Comparison of ENCODE assay signal across 21 cellular contexts in genomic region chr2:84989422-84989821, GRCh38. TPM values are rescaled to one million over a fixed set of nuclear protein-coding genes. Genes with fewer than 3 reads are reported as not detected.
DNase-seq lines count a peak whose midpoint lies in the region; ATAC-seq and TF ChIP-seq lines count a peak whose summit lies in the region.
"Had no signal": no experiment of that assay in that cellular context is flagged by ENCODE, and none has a peak within 500 bp of the region (broad histone marks: within the 10 kb centered on the region; RNA-seq: fewer than 3 reads in every experiment).

No MANE protein-coding gene starts in this region.

- H3K27me3 Mint-ChIP-seq in activated naive CD8-positive, alpha-beta T cell treated with anti-CD3 and anti-CD28 coated beads, Interleukin-2, amount 50 U/mL, for 24 hours = no peaks in the 10 kb centered on the region
- no peaks in the 10 kb centered on the region for H3K27me3 Mint-ChIP-seq in activated naive CD8-positive, alpha-beta T cell treated with anti-CD3 and anti-CD28 coated beads for 36 hours
- no peaks in the 10 kb centered on the region for H3K27me3 Mint-ChIP-seq in stimulated activated naive CD8-positive, alpha-beta T cell treated with anti-CD3 and anti-CD28 coated beads, Interleukin-15, amount 100 ng/mL, for 72 hours
- H3K27me3 Mint-ChIP-seq: CD4-positive, alpha-beta T cell had no signal

- H3K36me3 Mint-ChIP-seq in activated naive CD8-positive, alpha-beta T cell treated with anti-CD3 and anti-CD28 coated beads, Interleukin-2, amount 50 U/mL, for 24 hours (ENCODE audit: low read depth) = peaks cover 20% of the 10 kb centered on the region
- H3K36me3 Mint-ChIP-seq in activated naive CD8-positive, alpha-beta T cell treated with anti-CD3 and anti-CD28 coated beads for 36 hours = peaks cover 37% of the 10 kb centered on the region

- peaks cover 36% of the 10 kb centered on the region for H3K4me1 Mint-ChIP-seq in activated naive CD8-positive, alpha-beta T cell treated with anti-CD3 and anti-CD28 coated beads, Interleukin-2, amount 50 U/mL, for 24 hours
- peaks cover 30% of the 10 kb centered on the region for H3K4me1 Mint-ChIP-seq in activated naive CD8-positive, alpha-beta T cell treated with anti-CD3 and anti-CD28 coated beads for 36 hours
- H3K4me1 Mint-ChIP-seq in stimulated activated naive CD8-positive, alpha-beta T cell treated with anti-CD3 and anti-CD28 coated beads, Interleukin-15, amount 100 ng/mL, for 72 hours = peaks cover 42% of the 10 kb centered on the region

- H4K20me1 ChIP-seq in KMS-11 (ENCODE audit: insufficient read depth) = peaks cover 68% of the 10 kb centered on the region

- H2AFZ ChIP-seq in KMS-11 (ENCODE audit: low read depth) = no peak overlapping the region

- H3K4me2 ChIP-seq in KMS-11 = no peak overlapping the region

- no peak for TF ChIP-seq CTCF in KMS-11 (conservative IDR thresholded peaks at IDR 0.05; ENCODE audit: low read depth, low read length)

- H3K27ac Mint-ChIP-seq in activated naive CD8-positive, alpha-beta T cell treated with anti-CD3 and anti-CD28 coated beads, Interleukin-2, amount 50 U/mL, for 24 hours = no peak overlapping the region
- H3K27ac Mint-ChIP-seq in activated naive CD8-positive, alpha-beta T cell treated with anti-CD3 and anti-CD28 coated beads for 36 hours = no peak overlapping the region
- no peak overlapping the region for H3K27ac Mint-ChIP-seq in stimulated activated naive CD8-positive, alpha-beta T cell treated with anti-CD3 and anti-CD28 coated beads, Interleukin-15, amount 100 ng/mL, for 72 hours
- H3K27ac Mint-ChIP-seq: HFFc6 had no signal

- H3K79me2 ChIP-seq in KMS-11 (ENCODE audit: insufficient read depth, low read depth) = peaks cover 99% of the 10 kb centered on the region

- peak; percentile 37 for ATAC-seq in activated naive CD8-positive, alpha-beta T cell treated with anti-CD3 and anti-CD28 coated beads, Interleukin-2, amount 50 U/mL, for 24 hours
- ATAC-seq in stimulated activated naive CD8-positive, alpha-beta T cell treated with anti-CD3 and anti-CD28 coated beads, Interleukin-15, amount 100 ng/mL, for 72 hours = peak; percentile 57
- ATAC-seq in GM21576 (IDR thresholded peaks at IDR 0.05; ENCODE audit: unreplicated experiment) = no peak

- DNase-seq in activated naive CD8-positive, alpha-beta T cell treated with anti-CD3 and anti-CD28 coated beads, Interleukin-2, amount 50 U/mL, for 24 hours = no peak
- no peak for DNase-seq in activated naive CD8-positive, alpha-beta T cell treated with anti-CD3 and anti-CD28 coated beads for 36 hours
- peak; percentile 69 for DNase-seq in kidney tubule cell (ENCODE audit: low spot score)
- DNase-seq in stimulated activated naive CD8-positive, alpha-beta T cell treated with anti-CD3 and anti-CD28 coated beads, Interleukin-15, amount 100 ng/mL, for 72 hours = no peak
- no peak for DNase-seq in RPMI8226
- no peak for DNase-seq in NAMALWA (ENCODE audit: low spot score)
- DNase-seq: CD4-positive, alpha-beta T cell; COR-L47; DMS 273 treated with DMSO at 0.1 percent for 48 hours; HFFc6; Kasumi-1; MG63; NCI-H1048; NCI-H1417 treated with DMSO at 0.1 percent for 48 hours; NCI-H187 treated with DMSO at 0.1 percent for 48 hours; NCI-H2227 treated with DMSO at 0.1 percent for 48 hours; NCI-H510A; NCI-H748 treated with DMSO at 0.1 percent for 48 hours; SIG-M5 had no signal

- H3K27me3 ChIP-seq in KMS-11 (ENCODE audit: insufficient read depth, low read depth) = no peaks in the 10 kb centered on the region
- H3K27me3 ChIP-seq: MG63 had no signal

- H3K4me3 Mint-ChIP-seq in activated naive CD8-positive, alpha-beta T cell treated with anti-CD3 and anti-CD28 coated beads, Interleukin-2, amount 50 U/mL, for 24 hours = no peak overlapping the region
- H3K4me3 Mint-ChIP-seq in activated naive CD8-positive, alpha-beta T cell treated with anti-CD3 and anti-CD28 coated beads for 36 hours = no peak overlapping the region
- H3K4me3 Mint-ChIP-seq in stimulated activated naive CD8-positive, alpha-beta T cell treated with anti-CD3 and anti-CD28 coated beads, Interleukin-15, amount 100 ng/mL, for 72 hours = no peak overlapping the region
- H3K4me3 Mint-ChIP-seq: CD4-positive, alpha-beta T cell; HFFc6 had no signal

- H3K9ac ChIP-seq in KMS-11 = no peak overlapping the region

- H3K9me3 Mint-ChIP-seq in activated naive CD8-positive, alpha-beta T cell treated with anti-CD3 and anti-CD28 coated beads, Interleukin-2, amount 50 U/mL, for 24 hours = no peaks in the 10 kb centered on the region
- peaks cover 2% of the 10 kb centered on the region for H3K9me3 Mint-ChIP-seq in activated naive CD8-positive, alpha-beta T cell treated with anti-CD3 and anti-CD28 coated beads for 36 hours
- H3K9me3 Mint-ChIP-seq in stimulated activated naive CD8-positive, alpha-beta T cell treated with anti-CD3 and anti-CD28 coated beads, Interleukin-15, amount 100 ng/mL, for 72 hours = no peaks in the 10 kb centered on the region
- H3K9me3 Mint-ChIP-seq: CD4-positive, alpha-beta T cell; HFFc6 had no signal

- no peak overlapping the region for H3K4me3 ChIP-seq in KMS-11 (IDR thresholded peaks at IDR 0.05; ENCODE audit: insufficient read depth, low read depth, low read length)
- H3K4me3 ChIP-seq: MG63 had no signal

- H3K4me1 ChIP-seq in KMS-11 (ENCODE audit: low read depth, poor library complexity, severe bottlenecking) = peaks cover 58% of the 10 kb centered on the region

- 0 out of 2 replicates have a peak overlapping the region, but pooled peaks have one; percentile 3 for H3K27ac ChIP-seq in KMS-11

- H3K36me3 ChIP-seq in KMS-11 (ENCODE audit: insufficient read depth) = no peaks in the 10 kb centered on the region

RNA-seq across cellular contexts. Expression of gene KCMF1, which starts 18.5 kb away (rescaled TPM):
- total RNA-seq in activated naive CD8-positive, alpha-beta T cell treated with anti-CD3 and anti-CD28 coated beads for 36 hours = 100 to 1,000 TPM; 101 to 111 TPM
